1 cellular context compared by ENCODE assay signal in the genomic region with DNA sequence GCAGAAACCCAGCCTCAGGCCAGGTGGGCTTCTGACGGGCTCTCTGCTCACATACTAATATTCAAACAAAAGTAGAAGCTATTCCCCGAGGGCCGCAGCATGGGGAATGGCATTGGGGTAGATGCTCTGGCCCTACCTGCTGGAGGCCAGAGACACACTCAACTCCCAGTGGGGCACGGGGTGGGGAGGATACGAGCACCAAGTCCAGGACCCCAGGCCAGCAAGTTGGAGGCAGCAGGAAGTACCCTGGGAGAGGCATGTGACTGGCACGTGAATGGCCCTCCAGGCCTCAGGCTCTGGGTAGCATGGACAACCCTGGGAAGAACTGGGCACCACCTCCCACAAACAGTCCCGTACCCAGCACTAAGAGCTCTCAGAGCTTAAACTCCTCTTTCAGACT.
TF ChIP-seq lines count a peak whose summit lies in the region.

No MANE protein-coding gene starts in this region.

TF ChIP-seq in H1, 55 proteins besides CTCF, POLR2A, EP300 and RAD21:
- TF ChIP-seq CHD2 (IDR thresholded peaks at IDR 0.05; ENCODE audit: low read length) = no peak
- no peak for TF ChIP-seq SIN3A (conservative IDR thresholded peaks at IDR 0.05 in 1 of 2, IDR thresholded peaks at IDR 0.05 in 1 of 2; ENCODE audit: low read depth in 1 of 2, low read length in 2 of 2)
